ENCODE assay signal across 24 cellular contexts in genomic region chr11:104390696-104391095, GRCh38.
DNase-seq lines count a peak whose midpoint lies in the region; ATAC-seq and TF ChIP-seq lines count a peak whose summit lies in the region.
"Had no signal": no experiment of that assay in that cellular context is flagged by ENCODE, and none has a peak within 500 bp of the region (broad histone marks: within the 10 kb centered on the region; RNA-seq: fewer than 3 reads in every experiment).

No MANE protein-coding gene starts in this region.

- 68% methylated on average over 4 of the region's 4 CpGs for WGBS in smooth muscle cell (ENCODE audit: low lambda C conversion rate)

- no peaks in the 10 kb centered on the region for H3F3A ChIP-seq in smooth muscle cell (ENCODE audit: low read depth)

- H3K27ac ChIP-seq in smooth muscle cell (ENCODE audit: low read depth) = no peak overlapping the region
- H3K27ac ChIP-seq: epithelial cell of prostate, gastroesophageal sphincter, thyroid gland had no signal

- no peaks in the 10 kb centered on the region for H3K9me3 ChIP-seq in adipocyte (ENCODE audit: control insufficient read depth, low read length)
- H3K9me3 ChIP-seq in smooth muscle cell (replicated peaks; ENCODE audit: low read depth) = no peaks in the 10 kb centered on the region
- H3K9me3 ChIP-seq: BE2C, Caco-2, gastroesophageal sphincter, thyroid gland had no signal

- peak; percentile 27 for DNase-seq in GM04503 (ENCODE audit: low read depth)
- peak; percentile 70 for DNase-seq in adipocyte (ENCODE audit: low read depth)
- DNase-seq in glomerular visceral epithelial cell (ENCODE audit: extremely low spot score) = peak; percentile 82
- no peak for DNase-seq in smooth muscle cell (lab: John Stamatoyannopoulos, UW; ENCODE audit: unreplicated experiment)
- DNase-seq in effector CD8-positive, alpha-beta T cell (lab: John Stamatoyannopoulos, UW) = no peak
- DNase-seq in NCI-H2196 (lab: John Stamatoyannopoulos, UW; ENCODE audit: unreplicated experiment) = no peak
- DNase-seq: activated CD4-positive, alpha-beta T cell treated with anti-CD3 and anti-CD28 coated beads for 4 hours; activated naive CD8-positive, alpha-beta T cell treated with anti-CD3 and anti-CD28 coated beads, Interleukin-2, amount 10 ng/mL, durations not matched to agents 7 days and 5 days; BE2C; Caco-2; left cardiac atrium; midbrain; NCI-H146; NCI-H2171 treated with DMSO at 0.1 percent for 48 hours; NCI-H774; nephron progenitor cell; OCI-M1; SHP77; stimulated activated CD4-positive, alpha-beta T cell treated with anti-CD3 and anti-CD28 coated beads, Interleukin-2, amount 100 ng/mL, for 24 hours; stimulated activated naive CD4-positive, alpha-beta T cell; thyroid gland had no signal

- ATAC-seq in GM18505 (IDR thresholded peaks at IDR 0.05; ENCODE audit: unreplicated experiment) = no peak
- ATAC-seq: gastroesophageal sphincter, left cardiac atrium had no signal

- H2AFZ ChIP-seq in smooth muscle cell (ENCODE audit: low read depth) = peak overlapping the region; percentile 69

- no peaks in the 10 kb centered on the region for H4K20me1 ChIP-seq in smooth muscle cell (ENCODE audit: low read depth)

- H3K36me3 ChIP-seq in adipocyte (ENCODE audit: control insufficient read depth, insufficient read depth, low read length, severe bottlenecking) (no peaks in the 10 kb centered on the region), smooth muscle cell (ENCODE audit: low read depth) (no peaks in the 10 kb centered on the region)
- H3K36me3 ChIP-seq: BE2C, gastroesophageal sphincter, thyroid gland had no signal

- H3K27me3 ChIP-seq in adipocyte (replicated peaks; ENCODE audit: control insufficient read depth, insufficient read depth, low read length) (no peaks in the 10 kb centered on the region), smooth muscle cell (ENCODE audit: low read depth) (no peaks in the 10 kb centered on the region)
- H3K27me3 ChIP-seq: BE2C, gastroesophageal sphincter, thyroid gland had no signal

- no peak overlapping the region for H3K4me3 ChIP-seq in adipocyte (ENCODE audit: low read length)
- H3K4me3 ChIP-seq in smooth muscle cell = no peak overlapping the region
- H3K4me3 ChIP-seq: gastroesophageal sphincter, thyroid gland had no signal

- no peaks in the 10 kb centered on the region for H3K79me2 ChIP-seq in smooth muscle cell (ENCODE audit: low read depth)

- no peak overlapping the region for H3K9ac ChIP-seq in adipocyte (ENCODE audit: low read length)
- H3K9ac ChIP-seq in smooth muscle cell (ENCODE audit: low read depth) = no peak overlapping the region

- H3K4me2 ChIP-seq in smooth muscle cell = peak overlapping the region; percentile 43

- TF ChIP-seq CTCF in smooth muscle cell (IDR thresholded peaks at IDR 0.05; ENCODE audit: borderline replicate concordance, insufficient read depth, poor library complexity, severe bottlenecking) = no peak

- H3K4me1 ChIP-seq in adipocyte (ENCODE audit: control insufficient read depth, insufficient read depth, low read length) = no peaks in the 10 kb centered on the region
- H3K4me1 ChIP-seq in smooth muscle cell (ENCODE audit: low read depth) = peaks cover 5% of the 10 kb centered on the region
- H3K4me1 ChIP-seq: BE2C, Caco-2, gastroesophageal sphincter, thyroid gland had no signal

- TF ChIP-seq POLR2A in GM18505 (IDR thresholded peaks at IDR 0.05; ENCODE audit: borderline replicate concordance, extremely low read depth, insufficient read depth, insufficient read length) = no peak

Comparison
In these comparisons a context has a peak if more than half of its experiments do, and no peak if none do; other contexts are left out.
1. DNase-seq: peak in GM04503 (single experiment), adipocyte (single experiment) and glomerular visceral epithelial cell (single experiment); none in smooth muscle cell (single experiment), effector CD8-positive, alpha-beta T cell (single experiment) and NCI-H2196 (single experiment).